Comparison of ENCODE assay signal across 20 cellular contexts in genomic region chr6:138211048-138211581, GRCh38. TPM values are rescaled to one million over a fixed set of nuclear protein-coding genes. Genes with fewer than 3 reads are reported as not detected.
DNase-seq lines count a peak whose midpoint lies in the region; ATAC-seq and TF ChIP-seq lines count a peak whose summit lies in the region.
"Had no signal": no experiment of that assay in that cellular context is flagged by ENCODE, and none has a peak within 500 bp of the region (broad histone marks: within the 10 kb centered on the region; RNA-seq: fewer than 3 reads in every experiment).

No MANE protein-coding gene starts in this region.

- POLR2A ChIA-PET in T-cell (lab: Charles Lee), result no interaction called here

- no peaks in the 10 kb centered on the region for H3K36me3 Mint-ChIP-seq in endodermal cell (ENCODE audit: low read depth)
- no peaks in the 10 kb centered on the region for H3K36me3 Mint-ChIP-seq in T-cell
- H3K36me3 Mint-ChIP-seq: activated naive CD4-positive, alpha-beta T cell treated with anti-CD3 and anti-CD28 coated beads, Interleukin-2, amount 10 ng/mL, durations not matched to agents 7 days and 5 days; CD8-positive, alpha-beta memory T cell had no signal

- no peak overlapping the region for H3K4me3 ChIP-seq in endodermal cell (ENCODE audit: low read length)
- H3K4me3 ChIP-seq in mucosa of descending colon, result no peak overlapping the region
- H3K4me3 ChIP-seq in prostate gland, result no peak overlapping the region
- H3K4me3 ChIP-seq: sigmoid colon had no signal

- H3K27ac ChIP-seq in endodermal cell (ENCODE audit: low read depth, low read length) (no peak overlapping the region), prostate gland (no peak overlapping the region)
- H3K27ac ChIP-seq: sigmoid colon had no signal

- no peak overlapping the region for H3K9ac ChIP-seq in endodermal cell (ENCODE audit: extremely low read depth, low read length, poor library complexity, severe bottlenecking)

- no peak overlapping the region for H3K27ac Mint-ChIP-seq in endodermal cell
- no peak overlapping the region for H3K27ac Mint-ChIP-seq in T-cell
- H3K27ac Mint-ChIP-seq: activated naive CD4-positive, alpha-beta T cell treated with anti-CD3 and anti-CD28 coated beads, Interleukin-2, amount 10 ng/mL, durations not matched to agents 7 days and 5 days; CD8-positive, alpha-beta memory T cell; dendritic cell treated with granulocyte-macrophage colony-stimulating factor and Interleukin-4, amounts not matched to agents 40 ng/mL and 50 ng/mL, for 4 days had no signal

- TF ChIP-seq CTCF in endodermal cell (conservative IDR thresholded peaks at IDR 0.05) (peak; percentile 75), mucosa of descending colon (IDR thresholded peaks at IDR 0.05) (no peak), prostate gland (IDR thresholded peaks at IDR 0.05) (no peak)

- no peaks in the 10 kb centered on the region for H3K27me3 ChIP-seq in endodermal cell (ENCODE audit: control insufficient read depth, insufficient read depth, low read length, poor library complexity, severe bottlenecking)
- H3K27me3 ChIP-seq in prostate gland (replicated peaks; ENCODE audit: insufficient read depth), result no peaks in the 10 kb centered on the region
- H3K27me3 ChIP-seq: sigmoid colon had no signal

- H3K4me1 ChIP-seq in endodermal cell (ENCODE audit: control insufficient read depth, insufficient read depth, low read length) (no peaks in the 10 kb centered on the region), mucosa of descending colon (ENCODE audit: low read depth) (no peaks in the 10 kb centered on the region), prostate gland (replicated peaks) (peaks cover 5% of the 10 kb centered on the region)
- H3K4me1 ChIP-seq: sigmoid colon had no signal

- no peaks in the 10 kb centered on the region for H3K27me3 Mint-ChIP-seq in endodermal cell (ENCODE audit: insufficient read depth)
- H3K27me3 Mint-ChIP-seq in T-cell, result peaks cover 22 to 26% of the 10 kb centered on the region in 2 donors

- ATAC-seq in mucosa of descending colon (peak; percentile 71), T-cell (replicated peaks in 1 of 4) (no peak), GM21619 (IDR thresholded peaks at IDR 0.05; ENCODE audit: unreplicated experiment) (no peak)
- ATAC-seq: esophagus mucosa had no signal

- H3K4me1 Mint-ChIP-seq in endodermal cell, result peaks cover 2% of the 10 kb centered on the region
- no peaks in the 10 kb centered on the region for H3K4me1 Mint-ChIP-seq in T-cell
- H3K4me1 Mint-ChIP-seq: activated naive CD4-positive, alpha-beta T cell treated with anti-CD3 and anti-CD28 coated beads, Interleukin-2, amount 10 ng/mL, durations not matched to agents 7 days and 5 days; CD8-positive, alpha-beta memory T cell had no signal

- no peak overlapping the region for H3K4me3 Mint-ChIP-seq in endodermal cell
- H3K4me3 Mint-ChIP-seq in T-cell, result no peak overlapping the region
- H3K4me3 Mint-ChIP-seq: activated naive CD4-positive, alpha-beta T cell treated with anti-CD3 and anti-CD28 coated beads, Interleukin-2, amount 10 ng/mL, durations not matched to agents 7 days and 5 days; CD8-positive, alpha-beta memory T cell; dendritic cell treated with granulocyte-macrophage colony-stimulating factor and Interleukin-4, amounts not matched to agents 40 ng/mL and 50 ng/mL, for 4 days had no signal

- intact Hi-C loops in mucosa of descending colon (cut with DNase I, micrococcal nuclease), result no loop called here
- intact Hi-C loops in prostate gland (cut with DNase I), result no loop called here

- H3K9me3 ChIP-seq in endodermal cell (ENCODE audit: control insufficient read depth, low read length) (no peaks in the 10 kb centered on the region), mucosa of descending colon (no peaks in the 10 kb centered on the region), prostate gland (no peaks in the 10 kb centered on the region)
- H3K9me3 ChIP-seq: sigmoid colon had no signal

- H3K9me3 Mint-ChIP-seq in endodermal cell (no peaks in the 10 kb centered on the region), T-cell (no peaks in the 10 kb centered on the region)
- H3K9me3 Mint-ChIP-seq: activated naive CD4-positive, alpha-beta T cell treated with anti-CD3 and anti-CD28 coated beads, Interleukin-2, amount 10 ng/mL, durations not matched to agents 7 days and 5 days; dendritic cell treated with granulocyte-macrophage colony-stimulating factor and Interleukin-4, amounts not matched to agents 40 ng/mL and 50 ng/mL, for 4 days had no signal

- no peak for TF ChIP-seq POLR2A in prostate gland (IDR thresholded peaks at IDR 0.05)

- WGBS in endodermal cell (ENCODE audit: insufficient coverage in 1 of 2, insufficient read length in 1 of 2), 2 experiments, result 89 to 97% methylated on average over 1 to 2 of the region's 2 CpGs
- WGBS in prostate gland, result 91% methylated on average over 2 of the region's 2 CpGs

- DNase-seq in Ammon's horn (ENCODE audit: low spot score) (peak; percentile 74), NCI-H146 (lab: John Stamatoyannopoulos, UW) (peak; percentile 44), endodermal cell (no peak), mucosa of descending colon (no peak), DMS153 treated with DMSO at 0.1 percent for 48 hours (lab: John Stamatoyannopoulos, UW; ENCODE audit: unreplicated experiment) (no peak), T-cell (no peak), prostate gland (ENCODE audit: low spot score) (no peak)
- DNase-seq: activated CD4-positive, alpha-beta T cell treated with anti-CD3 and anti-CD28 coated beads, Interleukin-2, amount 50 U/mL, for 4 hours; activated naive CD4-positive, alpha-beta T cell treated with anti-CD3 and anti-CD28 coated beads, Interleukin-2, amount 10 ng/mL, durations not matched to agents 7 days and 5 days; CD8-positive, alpha-beta memory T cell; EL; glutamatergic neuron; IMR-90; NCI-H1048; sigmoid colon; stimulated activated CD4-positive, alpha-beta T cell treated with anti-CD3 and anti-CD28 coated beads, Interleukin-1b, Interleukin-23, amount 100 ng/mL, for 48 hours had no signal

- CTCF ChIA-PET in T-cell (lab: Charles Lee), result interaction anchor here in 1 of 2 donors (0.6 to 1.2 kb wide), 2 partner anchors 95 to 190 kb away, joined by 3 to 5 read pairs; no protein-coding TSS in a partner anchor

- H3K36me3 ChIP-seq in endodermal cell (ENCODE audit: control insufficient read depth, insufficient read depth, low read length) (peaks cover 10% of the 10 kb centered on the region), mucosa of descending colon (ENCODE audit: low read depth) (no peaks in the 10 kb centered on the region), prostate gland (no peaks in the 10 kb centered on the region)
- H3K36me3 ChIP-seq: sigmoid colon had no signal

RNA-seq across cellular contexts. Expression of gene PBOV1, which starts 7.2 kb away (rescaled TPM):
- not detected for total RNA-seq in endodermal cell
- not detected for polyA plus RNA-seq in endodermal cell (2013, experiment 1 of 2)
- not detected for polyA plus RNA-seq in endodermal cell (2013, experiment 2 of 2)
- total RNA-seq in mucosa of descending colon, result not detected
- total RNA-seq in T-cell, result not detected
- total RNA-seq in prostate gland, result not detected
- total RNA-seq: astrocyte; CD8-positive, alpha-beta memory T cell; esophagus mucosa; IMR-90; sigmoid colon had no signal
- polyA plus RNA-seq: CD8-positive, alpha-beta memory T cell; IMR-90; sigmoid colon had no signal

RNA-seq across cellular contexts. Expression of gene ARFGEF3, which starts 49.4 kb away (rescaled TPM):
- total RNA-seq in endodermal cell (10 to 100 TPM; 10.9 to 14.3 TPM), mucosa of descending colon (10 to 100 TPM; 10.1 to 24.3 (median 21.1) TPM), T-cell (under 1 TPM in 3 of 5 donors, not detected in 2; 0.09 to 0.12 (median 0.10) TPM), prostate gland (10 to 100 TPM; 41.0 to 80.1 TPM)
- polyA plus RNA-seq in endodermal cell (2013, experiment 1 of 2), result 1.6 TPM
- polyA plus RNA-seq in endodermal cell (2013, experiment 2 of 2), result 1.7 TPM
- polyA plus RNA-seq: CD8-positive, alpha-beta memory T cell had no signal

Comparison
In these comparisons a context has a peak if more than half of its experiments do, and no peak if none do; other contexts are left out.
1. DNase-seq: peak in Ammon's horn (single experiment) and NCI-H146 (single experiment); none in endodermal cell (single experiment), mucosa of descending colon (0 of 3), DMS153 treated with DMSO at 0.1 percent for 48 hours (single experiment), T-cell (0 of 34) and prostate gland (single experiment).
2. RNA of gene ARFGEF3, which starts 49.4 kb away (total RNA-seq): 41.0 to 80.1 TPM in prostate gland, 10.1 to 24.3 TPM in mucosa of descending colon and 10.9 to 14.3 TPM in endodermal cell; 0.09 to 0.12 TPM in T-cell; every median in the first group is over 4 times any median in the second.